Comparison of ENCODE assay signal across 8 cellular contexts in the genomic region with DNA sequence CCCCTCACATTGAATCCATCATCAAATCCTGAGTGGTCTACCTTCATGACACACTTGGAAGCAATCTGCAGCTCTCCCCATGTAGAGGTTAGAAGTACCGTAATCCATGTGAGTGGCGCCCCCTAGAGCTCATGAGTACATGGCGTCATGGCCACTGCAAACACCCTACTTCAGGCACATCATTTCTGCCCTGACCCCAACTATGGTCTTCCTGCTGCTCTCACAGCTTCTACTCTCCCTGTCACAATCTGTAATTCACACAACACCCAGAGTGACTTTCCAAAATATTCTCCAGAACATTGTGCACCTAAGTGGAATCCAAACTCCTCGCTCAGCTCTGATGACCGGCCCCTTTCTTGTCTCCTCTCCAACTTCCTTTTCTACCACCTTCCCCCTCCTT.
DNase-seq lines count a peak whose midpoint lies in the region; ATAC-seq and TF ChIP-seq lines count a peak whose summit lies in the region.

No MANE protein-coding gene starts in this region.

- peak; percentile 29 for DNase-seq in RKO (ENCODE audit: low spot score)
- DNase-seq in activated effector memory CD4-positive, alpha-beta T cell treated with Interleukin-2 at 50 U/mL for 16 hours: peak; percentile 46
- peak; percentile 40 for DNase-seq in glomerular visceral epithelial cell (ENCODE audit: extremely low spot score)
- DNase-seq in psoas muscle: peak; percentile 55 to 57

- H3K4me1 ChIP-seq in psoas muscle: no peaks in the 10 kb centered on the region

- H3K27ac ChIP-seq in C4-2B (peak overlapping the region; percentile 77), psoas muscle (no peak overlapping the region)

- no peaks in the 10 kb centered on the region for H3K27me3 ChIP-seq in psoas muscle (ENCODE audit: insufficient read depth in 3 of 3, low read length in 2 of 3)

- ATAC-seq in GM19035 (IDR thresholded peaks at IDR 0.05; ENCODE audit: unreplicated experiment) (peak; percentile 80), HG03469 (IDR thresholded peaks at IDR 0.05; ENCODE audit: unreplicated experiment) (peak; percentile 62), psoas muscle (peak in 3 of 4 donors; percentile 56 to 75 (median 57)), HG03025 (IDR thresholded peaks at IDR 0.05; ENCODE audit: low FRiP score, unreplicated experiment) (no peak)

- no peaks in the 10 kb centered on the region for H3K36me3 ChIP-seq in psoas muscle (ENCODE audit: insufficient read depth in 1 of 2, low read depth in 1 of 2)

- 25 to 40% (median 35%) methylated on average over 5 of the region's 5 CpGs for WGBS in psoas muscle, 3 donors

- intact Hi-C loops in psoas muscle (cut with DNase I): no loop called here

- no peak overlapping the region for H3K4me3 ChIP-seq in psoas muscle

- no peaks in the 10 kb centered on the region for H3K9me3 ChIP-seq in psoas muscle

- TF ChIP-seq CTCF in C4-2B (conservative IDR thresholded peaks at IDR 0.05) (peak; percentile 52), psoas muscle (IDR thresholded peaks at IDR 0.05) (peak; percentile 43)
